Comparison of ENCODE assay signal across 23 cellular contexts in genomic region chr4:146212781-146213180, GRCh38. TPM values are rescaled to one million over a fixed set of nuclear protein-coding genes. Genes with fewer than 3 reads are reported as not detected.
"Had no signal": no experiment of that assay in that cellular context is flagged by ENCODE, and none has a peak within 500 bp of the region (broad histone marks: within the 10 kb centered on the region; RNA-seq: fewer than 3 reads in every experiment).

No MANE protein-coding gene starts in this region.

- H3K4me3 ChIP-seq: hepatocyte, left ventricle myocardium inferior, lower lobe of right lung, spleen had no signal

- ATAC-seq: esophagus mucosa; foreskin keratinocyte; left cardiac atrium; lower lobe of right lung; natural killer cell; sciatic nerve; stimulated activated naive B cell treated with anti-CD40 and anti-IgM and Interleukin-4, amounts not matched to agents 10 μg/mL and 1 μg/mL and 100 μg/mL, for 72 hours; stimulated activated naive CD8-positive, alpha-beta T cell treated with anti-CD3 and anti-CD28 coated beads, Interleukin-15, amount 100 ng/mL, for 72 hours had no signal

- H3K9me3 ChIP-seq: left ventricle myocardium inferior, lower lobe of right lung, spleen had no signal

- H3K27ac ChIP-seq: foreskin keratinocyte, hepatocyte, left ventricle myocardium inferior, lower lobe of right lung, spleen had no signal

- DNase-seq: effector memory CD4-positive, alpha-beta T cell; foreskin keratinocyte; kidney; left cardiac atrium; left ventricle myocardium inferior; lower lobe of right lung; natural killer cell; posterior cingulate gyrus; spleen; stimulated activated CD4-positive, alpha-beta T cell treated with anti-CD3 and anti-CD28 coated beads, Interleukin-15, amount 100 ng/mL, for 24 hours; stimulated activated CD4-positive, alpha-beta T cell treated with anti-CD3 and anti-CD28 coated beads, Interleukin-1b, Interleukin-23, amount 100 ng/mL, for 48 hours; stimulated activated CD4-positive, alpha-beta T cell treated with anti-CD3 and anti-CD28 coated beads, Interleukin-4, amount 100 ng/mL, for 4 hours; stimulated activated naive B cell treated with anti-CD40 and anti-IgM and Interleukin-4, amounts not matched to agents 10 μg/mL and 1 μg/mL and 100 μg/mL, for 72 hours; stimulated activated naive CD8-positive, alpha-beta T cell treated with anti-CD3 and anti-CD28 coated beads, Interleukin-15, amount 100 ng/mL, for 72 hours; substantia nigra had no signal

- H3K27me3 ChIP-seq: hepatocyte, spleen had no signal

- H3K4me2 ChIP-seq: hepatocyte had no signal

- H3K36me3 ChIP-seq: left ventricle myocardium inferior, lower lobe of right lung, spleen had no signal

- H3K4me1 ChIP-seq: foreskin keratinocyte, left ventricle myocardium inferior, lower lobe of right lung, spleen had no signal

- H2AFZ ChIP-seq: hepatocyte had no signal

RNA-seq across cellular contexts. Expression of gene REELD1, which starts 1.6 kb away (rescaled TPM):
- total RNA-seq: esophagus mucosa, foreskin keratinocyte, hepatocyte, left ventricle myocardium inferior, myocyte, neural crest cell, osteocyte, pulmonary artery endothelial cell, skeletal muscle tissue had no signal
- polyA plus RNA-seq: foreskin keratinocyte, hepatocyte had no signal
